10 cellular contexts compared by ENCODE assay signal in the genomic region with DNA sequence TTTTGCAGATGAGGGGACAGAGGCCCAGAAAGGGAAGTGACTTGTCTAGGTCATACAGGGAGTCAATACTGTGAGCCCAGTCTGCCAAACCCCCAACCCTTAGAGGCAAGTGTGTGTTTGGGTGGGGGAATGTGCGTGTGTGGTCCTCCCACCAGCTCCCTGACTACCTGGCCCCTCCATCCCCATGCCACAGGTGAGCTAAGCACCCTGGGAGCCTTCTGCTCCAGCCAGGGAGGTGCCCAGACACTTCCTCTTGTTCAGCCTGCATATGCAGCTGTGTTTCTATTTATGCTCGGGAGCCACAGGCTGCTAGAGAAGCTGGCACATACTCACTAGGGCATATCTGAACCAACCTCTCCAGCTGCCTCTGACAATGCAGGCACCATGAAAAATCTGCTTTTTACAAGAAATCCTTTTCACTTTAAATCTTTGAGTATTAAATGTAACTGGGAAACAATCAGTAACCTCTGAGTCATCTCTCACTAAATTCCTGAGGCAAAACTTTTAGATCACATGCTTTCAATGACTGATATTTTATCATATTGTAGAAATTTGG. TPM values are rescaled to one million over a fixed set of nuclear protein-coding genes. Genes with fewer than 3 reads are reported as not detected.
A peak's percentile ranks its signal among the peaks of the same experiment; 100 is the strongest.
DNase-seq lines count a peak whose midpoint lies in the region; ATAC-seq, FAIRE-seq and TF ChIP-seq lines count a peak whose summit lies in the region.
"Had no signal": no experiment of that assay in that cellular context is flagged by ENCODE, and none has a peak within 500 bp of the region (broad histone marks: within the 10 kb centered on the region; RNA-seq: fewer than 3 reads in every experiment).

No MANE protein-coding gene starts in this region.

- H3K79me2 ChIP-seq in osteoblast (ENCODE audit: insufficient read depth, low read length): peaks cover 93% of the 10 kb centered on the region

- peak; percentile 57 for FAIRE-seq in RCC 7860 (lab: Jason Lieb, UNC)

- H3K4me1 ChIP-seq in osteoblast (ENCODE audit: insufficient read depth, low read length): peaks cover 38% of the 10 kb centered on the region

- H3K4me3 ChIP-seq in epithelial cell of proximal tubule (ENCODE audit: low read depth, low read length) (peak overlapping the region; percentile 12), osteoblast (ENCODE audit: insufficient read depth, low read length) (no peak overlapping the region)

- TF ChIP-seq CTCF in epithelial cell of proximal tubule (conservative IDR thresholded peaks at IDR 0.05; ENCODE audit: low read depth, low read length): no peak
- no peak for TF ChIP-seq CTCF in osteoblast (IDR thresholded peaks at IDR 0.05; ENCODE audit: extremely low read depth, low read depth, low read length)

- H4K20me1 ChIP-seq in osteoblast (ENCODE audit: insufficient read depth, low read length): peaks cover 4% of the 10 kb centered on the region

- peak overlapping the region; percentile 46 for H3K4me2 ChIP-seq in osteoblast (ENCODE audit: insufficient read depth, low read length)

- peaks cover 14% of the 10 kb centered on the region for H3K36me3 ChIP-seq in osteoblast (ENCODE audit: insufficient read depth, low read length)

- H3K27me3 ChIP-seq in osteoblast (ENCODE audit: insufficient read depth, low read length): no peaks in the 10 kb centered on the region

- H3K9me3 ChIP-seq in osteoblast (ENCODE audit: low read depth, low read length): no peaks in the 10 kb centered on the region

- no peak overlapping the region for H2AFZ ChIP-seq in osteoblast (ENCODE audit: low read length)

- peak overlapping the region; percentile 82 for H3K27ac ChIP-seq in osteoblast (ENCODE audit: low read depth, low read length)
- H3K27ac ChIP-seq: 22Rv1 had no signal

- no peak for ATAC-seq in GM18517 (IDR thresholded peaks at IDR 0.05; ENCODE audit: unreplicated experiment)

- DNase-seq in DMS 273 (lab: John Stamatoyannopoulos, UW; ENCODE audit: unreplicated experiment): peak; percentile 61
- DNase-seq in DMS 273 treated with DMSO at 0.1 percent for 48 hours (lab: John Stamatoyannopoulos, UW): no peak
- peak; percentile 34 for DNase-seq in RCC 7860 (ENCODE audit: low spot score)
- DNase-seq in epithelial cell of proximal tubule (ENCODE audit: low read depth): no peak
- peak; percentile 42 for DNase-seq in osteoblast (ENCODE audit: insufficient read length, low spot score, missing footprints)
- no peak for DNase-seq in cerebellum (ENCODE audit: low spot score)
- DNase-seq in NCI-H1092 treated with DMSO at 0.1 percent for 48 hours (lab: John Stamatoyannopoulos, UW): no peak

RNA-seq across cellular contexts. Expression of gene TBC1D2B, which starts 20.7 kb away (rescaled TPM):
- total RNA-seq in epithelial cell of proximal tubule: 15.0 and 21.3 TPM in 2 replicates
- total RNA-seq in osteoblast: 57.8 and 58.3 TPM in 2 replicates
- 18.3 TPM for total RNA-seq in cerebellum

RNA-seq across cellular contexts. Expression of gene SH2D7, which starts 35.6 kb away (rescaled TPM):
- total RNA-seq in epithelial cell of proximal tubule (not detected in 2 replicates), osteoblast (not detected in 2 replicates), cerebellum (not detected)
- total RNA-seq: kidney epithelial cell had no signal

Comparison
In these comparisons a context has a peak if more than half of its experiments do, and no peak if none do; other contexts are left out.
1. DNase-seq: peak in DMS 273 (single experiment), RCC 7860 (single experiment) and osteoblast (single experiment); none in DMS 273 treated with DMSO at 0.1 percent for 48 hours (single experiment), epithelial cell of proximal tubule (single experiment), cerebellum (single experiment) and NCI-H1092 treated with DMSO at 0.1 percent for 48 hours (single experiment).